Comparison of ENCODE assay signal across 8 cellular contexts in genomic region chr2:200811336-200812121, GRCh38. TPM values are rescaled to one million over a fixed set of nuclear protein-coding genes. Genes with fewer than 3 reads are reported as not detected.
DNase-seq lines count a peak whose midpoint lies in the region; TF ChIP-seq lines count a peak whose summit lies in the region.

Gene BZW1, plus strand, starts transcription at chr2:200811910. Its CDS starts 1,308 bp downstream, at chr2:200813218.

- peak within 1 kb of the TSS; percentile 62 to 99 for H3K4me3 ChIP-seq in neuronal stem cell (ENCODE audit: low read length in 2 of 2)

- peak within 1 kb of the TSS; percentile 98 for H2AFZ ChIP-seq in neuronal stem cell (ENCODE audit: low read length)

- H3K27me3 ChIP-seq in neuronal stem cell (ENCODE audit: control insufficient read depth in 3 of 3, insufficient read depth in 3 of 3, low read depth in 1 of 3, low read length in 3 of 3), result no peaks in the 10 kb centered on the region

- no peak within 1 kb of the TSS for H2BK12ac ChIP-seq in neuronal stem cell (ENCODE audit: low read length)

- H2BK120ac ChIP-seq in neuronal stem cell (ENCODE audit: low read depth, low read length), result no peak within 1 kb of the TSS

- H3K79me1 ChIP-seq in neuronal stem cell (ENCODE audit: low read depth, low read length), result peaks cover 2% of the 10 kb centered on the region

- H2AK5ac ChIP-seq in neuronal stem cell (ENCODE audit: low read depth, low read length), result peak within 1 kb of the TSS; percentile 97

- peak within 1 kb of the TSS; percentile 86 for H3K27ac ChIP-seq in neuronal stem cell (replicated peaks; ENCODE audit: low read length)

- no peak within 1 kb of the TSS for H4K91ac ChIP-seq in neuronal stem cell (ENCODE audit: low read depth, low read length, poor library complexity)

- H4K8ac ChIP-seq in neuronal stem cell (ENCODE audit: low read depth, low read length), result no peak within 1 kb of the TSS

- H3K23ac ChIP-seq in neuronal stem cell (ENCODE audit: low read depth, low read length, poor library complexity), result peak within 1 kb of the TSS; percentile 97

- H3K9me3 ChIP-seq in neuronal stem cell (replicated peaks in 1 of 2; ENCODE audit: control insufficient read depth in 2 of 2, insufficient read depth in 1 of 2, low read depth in 1 of 2, low read length in 2 of 2), result no peaks in the 10 kb centered on the region

- peak within 1 kb of the TSS; percentile 60 for H3K4me2 ChIP-seq in neuronal stem cell (ENCODE audit: insufficient read depth, low read length, poor library complexity, severe bottlenecking)

- no peak within 1 kb of the TSS for H3K4ac ChIP-seq in neuronal stem cell (ENCODE audit: low read length)

- WGBS in neuronal stem cell (ENCODE audit: extremely low coverage in 2 of 2, insufficient read length in 2 of 2, insufficient replicate concordance in 1 of 2), 2 donors, result no CpG with 5 or more reads among the region's 74 CpGs

- in situ Hi-C loops in SK-MEL-5 (cut with HindIII; ENCODE audit: low pct_unique_long_range_greater_than_20kb, low sequenced_read_pairs), result no loop called here

- peak within 1 kb of the TSS; percentile 85 for H2BK5ac ChIP-seq in neuronal stem cell (ENCODE audit: low read length)

- no peak for TF ChIP-seq CTCF in subcutaneous adipose tissue (IDR thresholded peaks at IDR 0.05; ENCODE audit: low read depth)

- H3K14ac ChIP-seq in neuronal stem cell (ENCODE audit: low read length), result no peak within 1 kb of the TSS

- CTCF ChIA-PET in HEK293T (lab: Yijun Ruan, JAX), result no interaction called here

- peak within 1 kb of the TSS; percentile 100 for H3K9ac ChIP-seq in neuronal stem cell (ENCODE audit: low read depth, low read length, poor library complexity)

- peak; percentile 88 for DNase-seq in GF-D8 (lab: John Stamatoyannopoulos, UW)
- peak; percentile 99 for DNase-seq in HEK293T (ENCODE audit: extremely low spot score)
- DNase-seq in MV-4-11 (lab: John Stamatoyannopoulos, UW), result peak; percentile 94
- peak; percentile 95 for DNase-seq in SK-MEL-5 (ENCODE audit: low read depth, low spot score)
- DNase-seq in activated naive CD4-positive, alpha-beta T cell treated with Interleukin-2 at 50 U/mL for 16 hours, result peak; percentile 97
- DNase-seq in foreskin melanocyte, result peak; percentile 93
- DNase-seq in neuronal stem cell (ENCODE audit: low spot score), result peak; percentile 96

- H3K4me1 ChIP-seq in neuronal stem cell (ENCODE audit: control insufficient read depth in 2 of 2, insufficient read depth in 1 of 2, low read depth in 1 of 2, low read length in 2 of 2), result peaks cover 4 to 10% of the 10 kb centered on the region in 2 donors

- POLR2A ChIA-PET in HEK293T (lab: Yijun Ruan, JAX), result interaction anchor here (0.7 to 1.3 kb wide), 4 partner anchors 63 to 100 kb away, joined by 3 read pairs; partner anchors contain the start of gene NIF3L1

- H3K18ac ChIP-seq in neuronal stem cell (ENCODE audit: low read length), result peak within 1 kb of the TSS; percentile 94

- H2BK15ac ChIP-seq in neuronal stem cell (ENCODE audit: low read length), result no peak within 1 kb of the TSS

- H3K36me3 ChIP-seq in neuronal stem cell (replicated peaks in 1 of 2; ENCODE audit: control insufficient read depth in 2 of 2, insufficient read depth in 2 of 2, low read length in 2 of 2), result peaks cover 13 to 37% of the 10 kb centered on the region in 2 donors

TF ChIP-seq in HEK293T, 16 proteins besides CTCF, POLR2A, EP300 and RAD21:
- no peak for TF ChIP-seq NFRKB (IDR thresholded peaks at IDR 0.05)
- TF ChIP-seq BHLHE40 (IDR thresholded peaks at IDR 0.05; ENCODE audit: borderline replicate concordance), result peak; percentile 83
- peak; percentile 61; the same call in 1 of the 2 replicates for TF ChIP-seq SP1 (IDR thresholded peaks at IDR 0.05)
- no peak for TF ChIP-seq FOXK2 (IDR thresholded peaks at IDR 0.05)
- TF ChIP-seq ZNF384 (IDR thresholded peaks at IDR 0.05), result no peak
- TF ChIP-seq FOXM1 (IDR thresholded peaks at IDR 0.05; ENCODE audit: borderline replicate concordance), result peak; percentile 70; the same call in 1 of the 2 replicates
- peak; percentile 94 for TF ChIP-seq ELF4 (IDR thresholded peaks at IDR 0.05)
- TF ChIP-seq SUZ12 (IDR thresholded peaks at IDR 0.05), result no peak
- peak; percentile 35; the same call in 1 of the 2 replicates for TF ChIP-seq L3MBTL2 (conservative IDR thresholded peaks at IDR 0.05)
- TF ChIP-seq HDGF (IDR thresholded peaks at IDR 0.05; ENCODE audit: borderline replicate concordance), result no peak
- no peak for TF ChIP-seq FOXA1 (IDR thresholded peaks at IDR 0.05)

RNA-seq across cellular contexts. Expression of gene BZW1, which starts in this region (rescaled TPM):
- total RNA-seq in SK-MEL-5 (2014; rRNA removed; shearing (Covaris generic)), result 375 and 377 TPM in 2 replicates
- polyA plus RNA-seq in SK-MEL-5 (2015; cell fraction: cytosol; rRNA removed), result 132 and 232 TPM in 2 replicates
- polyA plus RNA-seq in SK-MEL-5 (2015; cell fraction: nucleus; rRNA removed), result 154 and 180 TPM in 2 replicates
- polyA plus RNA-seq in neuronal stem cell (2013, experiment 1 of 2), result 167 TPM
- polyA plus RNA-seq in neuronal stem cell (2013, experiment 2 of 2), result 170 TPM
- total RNA-seq in subcutaneous adipose tissue, result 100 to 1,000 TPM; 168 to 529 (median 350) TPM

Comparison
In these comparisons a context has a peak if more than half of its experiments do, and no peak if none do; other contexts are left out.
1. Peak in every context shown above with its lines: DNase-seq, H3K4me3 ChIP-seq and H3K27ac ChIP-seq.